In genomic region chrX:131975851-131976250, GRCh38 we compare ENCODE assay signal across 16 cellular contexts. TPM values are rescaled to one million over a fixed set of nuclear protein-coding genes. Genes with fewer than 3 reads are reported as not detected.
DNase-seq lines count a peak whose midpoint lies in the region; ATAC-seq, FAIRE-seq and TF ChIP-seq lines count a peak whose summit lies in the region.
"Had no signal": no experiment of that assay in that cellular context is flagged by ENCODE, and none has a peak within 500 bp of the region (broad histone marks: within the 10 kb centered on the region; RNA-seq: fewer than 3 reads in every experiment).

No MANE protein-coding gene starts in this region.

- CTCF ChIA-PET in A549 (lab: Yijun Ruan, JAX): no interaction called here

- WGBS in A549 (ENCODE audit: missing lambda C conversion rate): 11% methylated on average over 2 of the region's 2 CpGs
- whole genome bisulfite sequencing in trophoblast cell (ENCODE audit: extremely low coverage, insufficient coverage, insufficient read length): no CpG with 5 or more reads among the region's 2 CpGs

- no peak for ATAC-seq in A549
- ATAC-seq in GM21390 (IDR thresholded peaks at IDR 0.05; ENCODE audit: unreplicated experiment): no peak
- ATAC-seq: GM12878, GM23338 had no signal

- no peak overlapping the region for H3K18ac ChIP-seq in trophoblast cell (ENCODE audit: low read length)

- H4K8ac ChIP-seq in trophoblast cell (ENCODE audit: low read depth, low read length): no peak overlapping the region

- H3K9me3 ChIP-seq in A549: no peaks in the 10 kb centered on the region
- no peaks in the 10 kb centered on the region for H3K9me3 ChIP-seq in trophoblast cell (ENCODE audit: insufficient read depth, low read depth, low read length)

- H3K23ac ChIP-seq in trophoblast cell (ENCODE audit: low read length): no peak overlapping the region

- no peak overlapping the region for H3K4me2 ChIP-seq in A549
- no peak overlapping the region for H3K4me2 ChIP-seq in trophoblast cell (ENCODE audit: low read length)
- H3K4me2 ChIP-seq: BLaER1 treated with 17β-estradiol and CSF1 and Interleukin-3, amounts not matched to agents 10 nM and 100 nM; GM23338 had no signal

- H3K4ac ChIP-seq in trophoblast cell (ENCODE audit: low read depth, low read length): no peak overlapping the region

- H3K79me2 ChIP-seq in trophoblast cell (ENCODE audit: control insufficient read depth, insufficient read depth, low read length, poor library complexity): no peaks in the 10 kb centered on the region

- no peak overlapping the region for H3K14ac ChIP-seq in trophoblast cell (ENCODE audit: low read length)

- TF ChIP-seq RAD21 in A549 (conservative IDR thresholded peaks at IDR 0.05 in 1 of 2, IDR thresholded peaks at IDR 0.05 in 1 of 2): no peak

- no peak overlapping the region for H2BK12ac ChIP-seq in trophoblast cell (ENCODE audit: low read length)

- no peak overlapping the region for H3K27ac ChIP-seq in A549
- no peak overlapping the region for H3K27ac ChIP-seq in trophoblast cell (ENCODE audit: low read depth, low read length)
- H3K27ac ChIP-seq: BLaER1 treated with 17β-estradiol and CSF1 and Interleukin-3, amounts not matched to agents 10 nM and 100 nM had no signal

- TF ChIP-seq CTCF in A549 (IDR thresholded peaks at IDR 0.05) (no peak), fibroblast of pulmonary artery (IDR thresholded peaks at IDR 0.05; ENCODE audit: low read length, missing control alignments) (no peak)

- DNase-seq in A549 (ENCODE audit: low read depth in 1 of 2, low spot score in 1 of 2): no peak
- peak; percentile 57 for DNase-seq in amniotic epithelial cell (ENCODE audit: low read depth)
- peak; percentile 7 for DNase-seq in fibroblast of pulmonary artery (ENCODE audit: low read depth)
- DNase-seq in trophoblast cell: peak; percentile 14 to 77
- no peak for DNase-seq in stimulated activated CD4-positive, alpha-beta T cell treated with anti-CD3 and anti-CD28 coated beads, Interleukin-15, amount 100 ng/mL, for 24 hours
- no peak for DNase-seq in hypothalamus (lab: John Stamatoyannopoulos, UW)
- DNase-seq: 8988T; ACHN; CD4-positive, CD25-positive, alpha-beta regulatory T cell; DMS53; GF-D8; H7 had no signal

- no peak overlapping the region for H2BK120ac ChIP-seq in trophoblast cell (ENCODE audit: insufficient read depth, low read length, poor library complexity)

- no peak overlapping the region for H2AFZ ChIP-seq in trophoblast cell (ENCODE audit: insufficient read depth, low read length, poor library complexity)
- H2AFZ ChIP-seq: GM23338 had no signal

- no peak overlapping the region for H4K12ac ChIP-seq in trophoblast cell (ENCODE audit: low read depth, low read length)

- POLR2A ChIA-PET in A549 (lab: Yijun Ruan, JAX): no interaction called here

- H2AK5ac ChIP-seq in trophoblast cell (ENCODE audit: low read length): no peak overlapping the region

- no peaks in the 10 kb centered on the region for H3K36me3 ChIP-seq in trophoblast cell (ENCODE audit: control insufficient read depth in 1 of 2, insufficient read depth in 2 of 2, low read length in 2 of 2)
- H3K36me3 ChIP-seq: BLaER1 treated with 17β-estradiol and CSF1 and Interleukin-3, amounts not matched to agents 10 nM and 100 nM had no signal

- peak; percentile 56 for FAIRE-seq in A549 (lab: Jason Lieb, UNC)
- FAIRE-seq: GM12878 had no signal

- H3K79me1 ChIP-seq in trophoblast cell (ENCODE audit: low read length): no peaks in the 10 kb centered on the region

- no peaks in the 10 kb centered on the region for H3K4me1 ChIP-seq in A549
- peaks cover 0 to 1% of the 10 kb centered on the region in 2 experiments for H3K4me1 ChIP-seq in trophoblast cell (ENCODE audit: control insufficient read depth in 1 of 2, insufficient read depth in 2 of 2, low read length in 2 of 2)
- H3K4me1 ChIP-seq: BLaER1 treated with 17β-estradiol and CSF1 and Interleukin-3, amounts not matched to agents 10 nM and 100 nM had no signal

- H3K4me3 ChIP-seq in A549 (no peak overlapping the region), fibroblast of pulmonary artery (replicated peaks; ENCODE audit: low read depth, low read length) (no peak overlapping the region), trophoblast cell (ENCODE audit: low read depth, low read length) (no peak overlapping the region)
- H3K4me3 ChIP-seq: BLaER1 treated with 17β-estradiol and CSF1 and Interleukin-3, amounts not matched to agents 10 nM and 100 nM; GM12878; GM23338 had no signal

- H2BK5ac ChIP-seq in trophoblast cell (ENCODE audit: low read depth, low read length, poor library complexity): no peak overlapping the region

- no peak overlapping the region for H3K9ac ChIP-seq in trophoblast cell (ENCODE audit: low read length)
- H3K9ac ChIP-seq: BLaER1 treated with 17β-estradiol and CSF1 and Interleukin-3, amounts not matched to agents 10 nM and 100 nM had no signal

- no peak for TF ChIP-seq EP300 in A549 (IDR thresholded peaks at IDR 0.05)

- no peak overlapping the region for H4K91ac ChIP-seq in trophoblast cell (ENCODE audit: low read depth, low read length)

- TF ChIP-seq POLR2A in A549 (IDR thresholded peaks at IDR 0.05; ENCODE audit: low read length): no peak

- H3K27me3 ChIP-seq in trophoblast cell (ENCODE audit: insufficient read depth, low read length): no peaks in the 10 kb centered on the region

TF ChIP-seq in A549, 52 proteins besides CTCF, POLR2A, EP300 and RAD21:
- TF ChIP-seq JUNB (IDR thresholded peaks at IDR 0.05): no peak
- TF ChIP-seq NR3C1 (IDR thresholded peaks at IDR 0.05): no peak
- no peak for TF ChIP-seq RCOR1 (IDR thresholded peaks at IDR 0.05; ENCODE audit: low read depth, low read length)
- TF ChIP-seq RNF2 (IDR thresholded peaks at IDR 0.05; ENCODE audit: borderline replicate concordance, low read depth): no peak
- no peak for TF ChIP-seq MAX (IDR thresholded peaks at IDR 0.05)
- TF ChIP-seq BCL3 (IDR thresholded peaks at IDR 0.05): no peak
- TF ChIP-seq SMC3 (IDR thresholded peaks at IDR 0.05): no peak
- no peak for TF ChIP-seq HOXB13 (CRISPR knock-in tag; IDR thresholded peaks at IDR 0.05; ENCODE audit: low read depth)
- TF ChIP-seq ESRRA (IDR thresholded peaks at IDR 0.05; ENCODE audit: borderline replicate concordance, low read length): no peak
- no peak for TF ChIP-seq BHLHE40 (IDR thresholded peaks at IDR 0.05; ENCODE audit: low read depth, low read length)
- TF ChIP-seq CHD2 (IDR thresholded peaks at IDR 0.05; ENCODE audit: low read length, partially characterized antibody): no peak
- TF ChIP-seq HOXB5 (CRISPR knock-in tag; IDR thresholded peaks at IDR 0.05): no peak

RNA-seq across cellular contexts. Expression of gene STK26, which starts 47.3 kb away (rescaled TPM):
- polyA plus RNA-seq in A549 (2011; rRNA removed): 16.8 and 23.9 TPM in 2 replicates
- 3.1 and 3.6 TPM in 2 replicates for polyA plus RNA-seq in A549 (2012; cell fraction: cytosol; rRNA removed)
- 1.9 and 3.0 TPM in 2 replicates for polyA plus RNA-seq in A549 (2012; cell fraction: nucleus; rRNA removed)
- 10.0 to 11.5 TPM (median 11.3 TPM) in 3 replicates for polyA plus RNA-seq in A549 (2017; fragmentation: RNase III; extraction: RNeasy Plus Mini Kit Qiagen cat#74134 plus additional on column Dnase treatment)
- polyA minus RNA-seq in A549 (2011; rRNA and poly(A)+ RNA removed): 3.4 and 4.2 TPM in 2 replicates
- 37.8 and 41.4 TPM in 2 replicates for polyA plus RNA-seq in trophoblast cell (2013)

Comparison
In these comparisons a context has a peak if more than half of its experiments do, and no peak if none do; other contexts are left out.
1. DNase-seq: peak in amniotic epithelial cell (single experiment), fibroblast of pulmonary artery (single experiment) and trophoblast cell (2 of 2); none in A549 (0 of 2), stimulated activated CD4-positive, alpha-beta T cell treated with anti-CD3 and anti-CD28 coated beads, Interleukin-15, amount 100 ng/mL, for 24 hours (single experiment) and hypothalamus (0 of 51).